8 cellular contexts compared by ENCODE assay signal in genomic region chr11:64269380-64270234, GRCh38. TPM values are rescaled to one million over a fixed set of nuclear protein-coding genes. Genes with fewer than 3 reads are reported as not detected.
A peak's percentile ranks its signal among the peaks of the same experiment; 100 is the strongest.
DNase-seq lines count a peak whose midpoint lies in the region; ATAC-seq, FAIRE-seq and TF ChIP-seq lines count a peak whose summit lies in the region.

No MANE protein-coding gene starts in this region.

- no peaks in the 10 kb centered on the region for H3K9me3 ChIP-seq in astrocyte (ENCODE audit: insufficient read depth, low read depth, low read length)
- H3K9me3 ChIP-seq in aorta (ENCODE audit: control insufficient read depth, low read length) = no peaks in the 10 kb centered on the region

- H3K4me1 ChIP-seq in astrocyte (ENCODE audit: insufficient read depth, low read length) (peaks cover 30% of the 10 kb centered on the region), rectal smooth muscle tissue (ENCODE audit: control insufficient read depth, insufficient read depth, low read length) (peaks cover 13% of the 10 kb centered on the region), aorta (ENCODE audit: control insufficient read depth in 1 of 2, insufficient read depth in 2 of 2, low read length in 2 of 2) (no peaks in the 10 kb centered on the region)

- H3K4me3 Mint-ChIP-seq in astrocyte (ENCODE audit: unreplicated experiment) = peak overlapping the region; percentile 96

- peaks cover 2% of the 10 kb centered on the region for H3K36me3 Mint-ChIP-seq in astrocyte (ENCODE audit: low read depth, unreplicated experiment)

- peak; percentile 95 for FAIRE-seq in GM18507 (lab: Jason Lieb, UNC)
- peak; percentile 54 for FAIRE-seq in astrocyte (lab: Jason Lieb, UNC)

- H3K4me1 Mint-ChIP-seq in astrocyte (ENCODE audit: low read depth, unreplicated experiment) = peaks cover 14% of the 10 kb centered on the region

- peaks cover 10% of the 10 kb centered on the region for H4K20me1 ChIP-seq in astrocyte (ENCODE audit: insufficient read depth, low read length)

- WGBS in aorta, 2 donors = 0% methylated on average over 71 to 75 of the region's 75 CpGs

- peak overlapping the region; percentile 70 for H3K4me3 ChIP-seq in astrocyte (ENCODE audit: insufficient read depth, low read depth, low read length)
- H3K4me3 ChIP-seq in rectal smooth muscle tissue (ENCODE audit: low read length) = peak overlapping the region; percentile 97
- H3K4me3 ChIP-seq in aorta (ENCODE audit: low read length in 2 of 2) = peak overlapping the region; percentile 46 to 72

- H3K79me2 ChIP-seq in astrocyte (ENCODE audit: insufficient read depth, low read length) = peaks cover 7% of the 10 kb centered on the region

- H3K4me2 ChIP-seq in astrocyte (ENCODE audit: low read length) = peak overlapping the region; percentile 93

- ATAC-seq in HG02973 (IDR thresholded peaks at IDR 0.05; ENCODE audit: unreplicated experiment) (peak; percentile 51), aorta (ENCODE audit: low FRiP score) (peak; percentile 93)

- peaks cover 5% of the 10 kb centered on the region for H3K36me3 ChIP-seq in astrocyte (ENCODE audit: insufficient read depth, low read length)
- H3K36me3 ChIP-seq in rectal smooth muscle tissue (ENCODE audit: control insufficient read depth, insufficient read depth, low read length) = peaks cover 10% of the 10 kb centered on the region
- peaks cover 0 to 3% of the 10 kb centered on the region in 2 donors for H3K36me3 ChIP-seq in aorta (ENCODE audit: control insufficient read depth in 1 of 2, insufficient read depth in 2 of 2, low read length in 1 of 2)

- no peak for TF ChIP-seq CTCF in astrocyte (IDR thresholded peaks at IDR 0.05; ENCODE audit: insufficient read depth, low read depth, low read length)

- intact Hi-C loops in aorta (cut with DNase I) = loop anchor here in 1 of 2 donors (1.0 to 2.0 kb wide), 2 partner anchors 19 to 28 kb away; partner anchors contain the start of genes FKBP2 and PLCB3

- no peaks in the 10 kb centered on the region for H3K27me3 ChIP-seq in astrocyte (ENCODE audit: insufficient read depth, low read length)
- H3K27me3 ChIP-seq in rectal smooth muscle tissue (ENCODE audit: control insufficient read depth, insufficient read depth, low read length) = peaks cover 2% of the 10 kb centered on the region
- H3K27me3 ChIP-seq in aorta (ENCODE audit: control insufficient read depth in 1 of 2, insufficient read depth in 2 of 2, low read length in 1 of 2) = no peaks in the 10 kb centered on the region

- DNase-seq in GM18507 (ENCODE audit: extremely low spot score, insufficient read length, low read depth) (peak; percentile 77), NCI-H1930 (lab: John Stamatoyannopoulos, UW) (peak; percentile 98 to 99), T-helper 22 cell (ENCODE audit: low read depth) (peak; percentile 97), astrocyte (ENCODE audit: low read depth) (peak; percentile 100), hepatic stellate cell (ENCODE audit: low spot score) (peak; percentile 93), aorta (peak; percentile 98 to 99)

- no peaks in the 10 kb centered on the region for H3K9me3 Mint-ChIP-seq in astrocyte (ENCODE audit: unreplicated experiment)

- no peaks in the 10 kb centered on the region for H3K27me3 Mint-ChIP-seq in astrocyte (ENCODE audit: low read depth, unreplicated experiment)

- peak overlapping the region; percentile 83 for H3K9ac ChIP-seq in astrocyte (ENCODE audit: low read length)
- peak overlapping the region; percentile 84 for H3K9ac ChIP-seq in rectal smooth muscle tissue (ENCODE audit: low read length)

- peak overlapping the region; percentile 67 for H2AFZ ChIP-seq in astrocyte (ENCODE audit: low read depth, low read length)

- peak overlapping the region; percentile 99 for H3K27ac Mint-ChIP-seq in astrocyte (ENCODE audit: unreplicated experiment)

- H3K27ac ChIP-seq in astrocyte (ENCODE audit: low read depth, low read length) = peak overlapping the region; percentile 80
- peak overlapping the region; percentile 96 for H3K27ac ChIP-seq in rectal smooth muscle tissue (ENCODE audit: low read depth, low read length)
- H3K27ac ChIP-seq in aorta (ENCODE audit: low read depth in 1 of 2, low read length in 2 of 2) = peak overlapping the region in 1 of 2 donors; percentile 92

RNA-seq across cellular contexts. Expression of gene BAD, which starts 14.9 kb away (rescaled TPM):
- 43.6 and 46.6 TPM in 2 replicates for total RNA-seq in astrocyte
- 10 to 100 TPM; 47.2 to 53.3 TPM for total RNA-seq in aorta
- 100 to 1,000 TPM in 1 of 2 donors, 10 to 100 TPM in 1; 81.8 to 119 TPM for polyA plus RNA-seq in aorta

RNA-seq across cellular contexts. Expression of gene GPR137, which starts 16.0 kb away (rescaled TPM):
- total RNA-seq in astrocyte (46.8 and 48.5 TPM in 2 replicates), aorta (10 to 100 TPM; 22.5 to 31.8 TPM)
- polyA plus RNA-seq in aorta = 10 to 100 TPM; 19.7 to 40.3 TPM

RNA-seq across cellular contexts. Expression of gene PLCB3, which starts 18.3 kb away (rescaled TPM):
- total RNA-seq in astrocyte = 48.7 and 50.9 TPM in 2 replicates
- 10 to 100 TPM; 29.4 to 32.3 TPM for total RNA-seq in aorta
- polyA plus RNA-seq in aorta = 10 to 100 TPM; 16.9 to 27.2 TPM

RNA-seq across cellular contexts. Expression of gene KCNK4, which starts 21.5 kb away (rescaled TPM):
- total RNA-seq in astrocyte = 0.52 TPM in 1 of 2 replicates, not detected in the other
- not detected for total RNA-seq in aorta
- polyA plus RNA-seq in aorta = not detected

RNA-seq across cellular contexts. Expression of gene PPP1R14B, which starts 22.9 kb away (rescaled TPM):
- 338 and 370 TPM in 2 replicates for total RNA-seq in astrocyte
- total RNA-seq in aorta = 100 to 1,000 TPM; 110 to 146 TPM
- polyA plus RNA-seq in aorta = 100 to 1,000 TPM; 129 to 145 TPM
